In genomic region chr1:244598611-244599010, GRCh38 we compare ENCODE assay signal across 28 cellular contexts.
"Had no signal": no experiment of that assay in that cellular context is flagged by ENCODE, and none has a peak within 500 bp of the region (broad histone marks: within the 10 kb centered on the region; RNA-seq: fewer than 3 reads in every experiment).

No MANE protein-coding gene starts in this region.

- H3K4me1 Mint-ChIP-seq: activated naive CD8-positive, alpha-beta T cell treated with anti-CD3 and anti-CD28 coated beads, Interleukin-2, amount 10 ng/mL, durations not matched to agents 7 days and 5 days had no signal

- DNase-seq: activated CD4-positive, CD25-positive, alpha-beta regulatory T cell treated with anti-CD3 and anti-CD28 coated beads, Interleukin-2, amount 50 U/mL, for 72 hours; activated CD8-positive, alpha-beta memory T cell treated with anti-CD3 and anti-CD28 coated beads, Interleukin-2, amount 50 U/mL, for 4 hours; activated CD8-positive, alpha-beta T cell treated with anti-CD3 and anti-CD28 coated beads for 36 hours; activated effector memory CD4-positive, alpha-beta T cell treated with Interleukin-2 at 50 U/mL for 16 hours; activated naive CD4-positive, alpha-beta T cell; activated naive CD8-positive, alpha-beta T cell treated with anti-CD3 and anti-CD28 coated beads, Interleukin-2, amount 10 ng/mL, durations not matched to agents 7 days and 5 days; activated T-cell treated with anti-CD3 and anti-CD28 coated beads, Interleukin-2, amount 50 U/mL, for 72 hours; adrenal gland; aorta; body of pancreas; central memory CD4-positive, alpha-beta T cell; Kasumi-1; KBM-7; NCI-H1105 treated with DMSO at 0.1 percent for 48 hours; NCI-H1436 treated with DMSO at 0.1 percent for 48 hours; NCI-H187; NCI-H2081 treated with DMSO at 0.1 percent for 48 hours; NCI-H446; NCI-H524; PC-3; SHP77; SW 1271; T-helper 9 cell had no signal

- H3K9me3 ChIP-seq: adrenal gland, body of pancreas, SJSA1 had no signal

- H3K27ac Mint-ChIP-seq: activated naive CD8-positive, alpha-beta T cell treated with anti-CD3 and anti-CD28 coated beads, Interleukin-2, amount 10 ng/mL, durations not matched to agents 7 days and 5 days; WTC11 had no signal

- H3K27me3 ChIP-seq: adrenal gland, body of pancreas, SJSA1 had no signal

- H3K4me1 ChIP-seq: adrenal gland, body of pancreas had no signal

- H3K27ac ChIP-seq: body of pancreas, SJSA1 had no signal

- ATAC-seq: activated CD8-positive, alpha-beta T cell treated with anti-CD3 and anti-CD28 coated beads for 36 hours; activated T-cell treated with anti-CD3 and anti-CD28 coated beads, Interleukin-2, amount 50 U/mL, for 72 hours; body of pancreas; WTC11 had no signal

- H3K4me3 Mint-ChIP-seq: activated CD8-positive, alpha-beta T cell treated with anti-CD3 and anti-CD28 coated beads for 36 hours; activated naive CD8-positive, alpha-beta T cell treated with anti-CD3 and anti-CD28 coated beads, Interleukin-2, amount 10 ng/mL, durations not matched to agents 7 days and 5 days; T-helper 1 cell treated with Interleukin-12 subunit alpha and Interleukin-12 subunit beta and Interleukin-4 antibody, amounts not matched to agents 30 μg/mL and 1 μg/mL, for 36 hours; WTC11 had no signal

- H3K36me3 ChIP-seq: adrenal gland, SJSA1 had no signal

- H3K9me3 Mint-ChIP-seq: activated CD8-positive, alpha-beta T cell treated with anti-CD3 and anti-CD28 coated beads for 36 hours; activated naive CD8-positive, alpha-beta T cell treated with anti-CD3 and anti-CD28 coated beads, Interleukin-2, amount 10 ng/mL, durations not matched to agents 7 days and 5 days; activated T-cell treated with anti-CD3 and anti-CD28 coated beads, Interleukin-2, amount 50 U/mL, for 72 hours; T-helper 1 cell treated with Interleukin-12 subunit alpha and Interleukin-12 subunit beta and Interleukin-4 antibody, amounts not matched to agents 30 μg/mL and 1 μg/mL, for 36 hours had no signal

- H3K4me3 ChIP-seq: body of pancreas, SJSA1 had no signal

- FAIRE-seq: bronchial epithelial cell, RCC 7860 had no signal

- H3K36me3 Mint-ChIP-seq: activated naive CD8-positive, alpha-beta T cell treated with anti-CD3 and anti-CD28 coated beads, Interleukin-2, amount 10 ng/mL, durations not matched to agents 7 days and 5 days; WTC11 had no signal
